15 cellular contexts compared by ENCODE assay signal in genomic region chr10:61985715-61986114, GRCh38.
DNase-seq lines count a peak whose midpoint lies in the region; ATAC-seq lines count a peak whose summit lies in the region.
"Had no signal": no experiment of that assay in that cellular context is flagged by ENCODE, and none has a peak within 500 bp of the region (broad histone marks: within the 10 kb centered on the region; RNA-seq: fewer than 3 reads in every experiment).

No MANE protein-coding gene starts in this region.

- no peak for DNase-seq in CD4-positive, alpha-beta memory T cell
- no peak for DNase-seq in activated CD4-positive, alpha-beta memory T cell treated with anti-CD3 and anti-CD28 coated beads for 36 hours
- DNase-seq in naive B cell: no peak
- DNase-seq in GM23248: no peak
- DNase-seq: BE2C; NCI-H1105 treated with DMSO at 0.1 percent for 48 hours; NCI-H774; stimulated activated CD4-positive, alpha-beta T cell treated with anti-CD3 and anti-CD28 coated beads, Interleukin-4, amount 100 ng/mL, for 4 hours; stimulated activated CD8-positive, alpha-beta memory T cell treated with anti-CD3 and anti-CD28 coated beads, Interleukin-4, amount 100 ng/mL, for 48 hours had no signal

- H3K36me3 ChIP-seq in BLaER1 treated with 17β-estradiol and CSF1 and Interleukin-3, amounts not matched to agents 10 nM and 100 nM: peaks cover 71 to 97% (median 84%) of the 10 kb centered on the region in 11 experiments
- H3K36me3 ChIP-seq in CD4-positive, alpha-beta memory T cell (ENCODE audit: insufficient read depth, low read length): no peaks in the 10 kb centered on the region
- H3K36me3 ChIP-seq in GM23248 (ENCODE audit: low read depth): no peaks in the 10 kb centered on the region
- H3K36me3 ChIP-seq: BE2C had no signal

- intact Hi-C loops in CD4-positive, alpha-beta memory T cell (cut with micrococcal nuclease): loop anchor here (5.0 kb wide), 1 partner anchor 37 kb away; no protein-coding TSS in a partner anchor
- intact Hi-C loops in activated CD4-positive, alpha-beta memory T cell treated with anti-CD3 and anti-CD28 coated beads for 36 hours (cut with micrococcal nuclease): no loop called here

- no peaks in the 10 kb centered on the region for H3K9me2 ChIP-seq in GM23248 (ENCODE audit: insufficient read depth)

- peaks cover 0 to 29% (median 0%) of the 10 kb centered on the region in 11 experiments; a peak in 8 of 22 replicates for H4K20me1 ChIP-seq in BLaER1 treated with 17β-estradiol and CSF1 and Interleukin-3, amounts not matched to agents 10 nM and 100 nM
- no peaks in the 10 kb centered on the region for H4K20me1 ChIP-seq in GM23248 (ENCODE audit: insufficient read depth)

- ATAC-seq in naive B cell (ENCODE audit: low read depth in 2 of 2) (no peak), GM21381 (IDR thresholded peaks at IDR 0.05; ENCODE audit: unreplicated experiment) (no peak), GM21423 (IDR thresholded peaks at IDR 0.05; ENCODE audit: unreplicated experiment) (no peak)
- ATAC-seq: Panc1 had no signal

- peak overlapping the region in 2 of 11 experiments; percentile 23 to 33; a peak in 2 of 22 replicates for H3K9ac ChIP-seq in BLaER1 treated with 17β-estradiol and CSF1 and Interleukin-3, amounts not matched to agents 10 nM and 100 nM
- no peak overlapping the region for H3K9ac ChIP-seq in GM23248

- H3K4me3 Mint-ChIP-seq in CD4-positive, alpha-beta memory T cell: peak overlapping the region in 2 of 8 donors; percentile 2 to 10
- no peak overlapping the region for H3K4me3 Mint-ChIP-seq in activated CD4-positive, alpha-beta memory T cell treated with anti-CD3 and anti-CD28 coated beads for 36 hours
- H3K4me3 Mint-ChIP-seq in naive B cell: no peak overlapping the region
- H3K4me3 Mint-ChIP-seq: dendritic cell treated with granulocyte-macrophage colony-stimulating factor and Interleukin-4, amounts not matched to agents 40 ng/mL and 50 ng/mL, for 4 days had no signal

- peaks cover 41 to 99% (median 57%) of the 10 kb centered on the region in 10 experiments for H3K4me1 ChIP-seq in BLaER1 treated with 17β-estradiol and CSF1 and Interleukin-3, amounts not matched to agents 10 nM and 100 nM
- peaks cover 49% of the 10 kb centered on the region for H3K4me1 ChIP-seq in CD4-positive, alpha-beta memory T cell (ENCODE audit: insufficient read depth, low read length)
- peaks cover 18% of the 10 kb centered on the region for H3K4me1 ChIP-seq in GM23248 (ENCODE audit: insufficient read depth)
- H3K4me1 ChIP-seq: BE2C had no signal

- H3K9me3 ChIP-seq in BLaER1 treated with 17β-estradiol and CSF1 and Interleukin-3, amounts not matched to agents 10 nM and 100 nM (replicated peaks in 1 of 11): peaks cover 0 to 9% (median 0%) of the 10 kb centered on the region in 11 experiments; a peak in 3 of 22 replicates
- no peaks in the 10 kb centered on the region for H3K9me3 ChIP-seq in CD4-positive, alpha-beta memory T cell (ENCODE audit: control insufficient read depth in 1 of 2, low read length in 2 of 2)
- no peaks in the 10 kb centered on the region for H3K9me3 ChIP-seq in GM23248 (ENCODE audit: low read depth)
- H3K9me3 ChIP-seq: BE2C had no signal

- H2AFZ ChIP-seq in GM23248: no peak overlapping the region

- POLR2A ChIA-PET in CD4-positive, alpha-beta memory T cell (lab: Charles Lee; ENCODE audit: partially characterized antibody): interaction anchor here (0.8 to 1.9 kb wide), 2 partner anchors 35 to 83 kb away, joined by 3 to 8 read pairs; no protein-coding TSS in a partner anchor
- POLR2A ChIA-PET in activated CD4-positive, alpha-beta memory T cell treated with anti-CD3 and anti-CD28 coated beads for 36 hours (lab: Charles Lee): interaction anchor here (1.5 to 5.4 kb wide), 2 partner anchors 19 to 65 kb away, joined by 5 to 125 read pairs; no protein-coding TSS in a partner anchor

- no peaks in the 10 kb centered on the region for H3K27me3 Mint-ChIP-seq in CD4-positive, alpha-beta memory T cell
- H3K27me3 Mint-ChIP-seq in activated CD4-positive, alpha-beta memory T cell treated with anti-CD3 and anti-CD28 coated beads for 36 hours: no peaks in the 10 kb centered on the region
- no peaks in the 10 kb centered on the region for H3K27me3 Mint-ChIP-seq in naive B cell
- H3K27me3 Mint-ChIP-seq: dendritic cell treated with granulocyte-macrophage colony-stimulating factor and Interleukin-4, amounts not matched to agents 40 ng/mL and 50 ng/mL, for 4 days had no signal

- peaks cover 14 to 25% of the 10 kb centered on the region in 2 donors for H3K36me3 Mint-ChIP-seq in CD4-positive, alpha-beta memory T cell
- peaks cover 37% of the 10 kb centered on the region for H3K36me3 Mint-ChIP-seq in activated CD4-positive, alpha-beta memory T cell treated with anti-CD3 and anti-CD28 coated beads for 36 hours
- H3K36me3 Mint-ChIP-seq in naive B cell: peaks cover 22 to 25% of the 10 kb centered on the region in 2 donors

- no peak overlapping the region for H3K4me3 ChIP-seq in BLaER1 treated with 17β-estradiol and CSF1 and Interleukin-3, amounts not matched to agents 10 nM and 100 nM
- H3K4me3 ChIP-seq in CD4-positive, alpha-beta memory T cell (ENCODE audit: low read length in 2 of 2): no peak overlapping the region
- no peak overlapping the region for H3K4me3 ChIP-seq in GM23248
- H3K4me3 ChIP-seq: smooth muscle cell had no signal

- H3K79me2 ChIP-seq in GM23248 (ENCODE audit: insufficient read depth): peaks cover 28% of the 10 kb centered on the region

- H3K9me3 Mint-ChIP-seq in CD4-positive, alpha-beta memory T cell: peaks cover 0 to 2% (median 0%) of the 10 kb centered on the region in 8 donors
- no peaks in the 10 kb centered on the region for H3K9me3 Mint-ChIP-seq in activated CD4-positive, alpha-beta memory T cell treated with anti-CD3 and anti-CD28 coated beads for 36 hours
- H3K9me3 Mint-ChIP-seq in naive B cell: no peaks in the 10 kb centered on the region
- H3K9me3 Mint-ChIP-seq: dendritic cell treated with granulocyte-macrophage colony-stimulating factor and Interleukin-4, amounts not matched to agents 40 ng/mL and 50 ng/mL, for 4 days had no signal

- peak overlapping the region in 7 of 11 experiments; percentile 41 to 99 (median 71); a peak in 9 of 22 replicates for H3K27ac ChIP-seq in BLaER1 treated with 17β-estradiol and CSF1 and Interleukin-3, amounts not matched to agents 10 nM and 100 nM
- H3K27ac ChIP-seq in CD4-positive, alpha-beta memory T cell (ENCODE audit: low read depth, low read length): no peak overlapping the region
- no peak overlapping the region for H3K27ac ChIP-seq in GM23248

- H3K27me3 ChIP-seq in BLaER1 treated with 17β-estradiol and CSF1 and Interleukin-3, amounts not matched to agents 10 nM and 100 nM: no peaks in the 10 kb centered on the region
- H3K27me3 ChIP-seq in CD4-positive, alpha-beta memory T cell (ENCODE audit: insufficient read depth, low read length): no peaks in the 10 kb centered on the region
- no peaks in the 10 kb centered on the region for H3K27me3 ChIP-seq in GM23248 (replicated peaks; ENCODE audit: insufficient read depth)
- H3K27me3 ChIP-seq: BE2C had no signal

- peak overlapping the region in 5 of 7 donors; percentile 2 to 87 (median 51) for H3K27ac Mint-ChIP-seq in CD4-positive, alpha-beta memory T cell
- peak overlapping the region; percentile 95 for H3K27ac Mint-ChIP-seq in activated CD4-positive, alpha-beta memory T cell treated with anti-CD3 and anti-CD28 coated beads for 36 hours
- H3K27ac Mint-ChIP-seq in naive B cell: peak overlapping the region; percentile 18 to 100 (median 98)
- H3K27ac Mint-ChIP-seq: dendritic cell treated with granulocyte-macrophage colony-stimulating factor and Interleukin-4, amounts not matched to agents 40 ng/mL and 50 ng/mL, for 4 days had no signal

- peak overlapping the region in 4 of 11 experiments; percentile 1 to 69 (median 44); a peak in 4 of 22 replicates for H3K4me2 ChIP-seq in BLaER1 treated with 17β-estradiol and CSF1 and Interleukin-3, amounts not matched to agents 10 nM and 100 nM
- H3K4me2 ChIP-seq in GM23248 (ENCODE audit: unreplicated experiment): no peak overlapping the region
- H3K4me2 ChIP-seq: smooth muscle cell had no signal

- peaks cover 9% of the 10 kb centered on the region for H3F3A ChIP-seq in GM23248 (ENCODE audit: insufficient read depth)

- peaks cover 44 to 73% (median 58%) of the 10 kb centered on the region in 4 donors for H3K4me1 Mint-ChIP-seq in CD4-positive, alpha-beta memory T cell
- peaks cover 89% of the 10 kb centered on the region for H3K4me1 Mint-ChIP-seq in activated CD4-positive, alpha-beta memory T cell treated with anti-CD3 and anti-CD28 coated beads for 36 hours (ENCODE audit: low read depth)
- peaks cover 43 to 85% (median 61%) of the 10 kb centered on the region in 3 donors for H3K4me1 Mint-ChIP-seq in naive B cell

- in situ Hi-C loops in GM23248 (cut with MboI): no loop called here

- CTCF ChIA-PET in CD4-positive, alpha-beta memory T cell (lab: Charles Lee; ENCODE audit: partially characterized antibody): interaction anchor here (3.0 kb wide), 1 partner anchor 83 kb away, joined by 15 read pairs; the partner anchor contains the start of gene ARID5B
- CTCF ChIA-PET in activated CD4-positive, alpha-beta memory T cell treated with anti-CD3 and anti-CD28 coated beads for 36 hours (lab: Charles Lee): no interaction called here

- 97 to 98% methylated on average over 5 of the region's 5 CpGs for WGBS in GM23248 (ENCODE audit: low coverage in 1 of 2, low lambda C conversion rate in 2 of 2, missing lambda C conversion rate in 2 of 2), 2 experiments

Comparison
In these comparisons a context has a peak if more than half of its experiments do, and no peak if none do; other contexts are left out.
1. H3K27ac ChIP-seq: peak in BLaER1 treated with 17β-estradiol and CSF1 and Interleukin-3, amounts not matched to agents 10 nM and 100 nM (7 of 11); none in CD4-positive, alpha-beta memory T cell (single experiment) and GM23248 (single experiment).
2. Peak in every context shown above with its lines, with median percentiles within 50 percentile points of each other: H3K27ac Mint-ChIP-seq.